19 cellular contexts compared by ENCODE assay signal in the genomic region with DNA sequence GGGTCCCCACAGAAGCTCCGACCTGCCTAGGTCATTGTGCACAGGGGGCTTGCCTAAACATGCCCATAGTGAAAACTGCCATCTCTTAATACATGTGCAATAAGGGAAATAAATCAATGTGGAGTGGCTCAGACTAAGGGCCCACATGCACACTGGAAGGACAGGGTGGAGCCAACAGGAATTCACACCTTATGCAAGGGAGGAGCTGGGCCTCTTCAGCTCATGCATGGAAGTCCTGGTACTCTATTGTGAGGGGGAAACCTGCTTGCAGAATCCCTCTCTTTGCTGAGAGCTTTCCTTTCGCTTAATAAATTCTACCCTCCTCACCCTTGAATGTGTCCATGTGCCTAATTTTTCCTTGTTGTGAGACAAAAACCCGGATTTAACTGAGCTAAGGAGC.
A peak's percentile ranks its signal among the peaks of the same experiment; 100 is the strongest.
DNase-seq lines count a peak whose midpoint lies in the region; ATAC-seq and TF ChIP-seq lines count a peak whose summit lies in the region.
"Had no signal": no experiment of that assay in that cellular context is flagged by ENCODE, and none has a peak within 500 bp of the region (broad histone marks: within the 10 kb centered on the region; RNA-seq: fewer than 3 reads in every experiment).

No MANE protein-coding gene starts in this region.

- H3K36me3 ChIP-seq in endodermal cell (ENCODE audit: control insufficient read depth, insufficient read depth, low read length) (no peaks in the 10 kb centered on the region), trophoblast cell (ENCODE audit: control insufficient read depth in 1 of 2, insufficient read depth in 2 of 2, low read length in 2 of 2) (no peaks in the 10 kb centered on the region), upper lobe of left lung (no peaks in the 10 kb centered on the region)
- H3K36me3 ChIP-seq: BLaER1 had no signal

- no peak overlapping the region for H3K4me2 ChIP-seq in trophoblast cell (ENCODE audit: low read length)
- H3K4me2 ChIP-seq: BLaER1 had no signal

- no peak overlapping the region for H3K4ac ChIP-seq in trophoblast cell (ENCODE audit: low read depth, low read length)

- H2AFZ ChIP-seq in trophoblast cell (ENCODE audit: insufficient read depth, low read length, poor library complexity) = no peak overlapping the region
- H2AFZ ChIP-seq: GM23248 had no signal

- H3K27ac Mint-ChIP-seq in endodermal cell = no peak overlapping the region
- H3K27ac Mint-ChIP-seq: CD14-positive monocyte; CD4-positive, alpha-beta memory T cell; HFFc6 had no signal

- peak; percentile 11 for DNase-seq in NCI-H1105 treated with DMSO at 0.1 percent for 48 hours (lab: John Stamatoyannopoulos, UW)
- no peak for DNase-seq in NCI-H1105 (lab: John Stamatoyannopoulos, UW)
- peak; percentile 69 for DNase-seq in NCI-H69 (lab: John Stamatoyannopoulos, UW)
- DNase-seq in endodermal cell = peak; percentile 75
- no peak for DNase-seq in trophoblast cell
- no peak for DNase-seq in GF-D8 (lab: John Stamatoyannopoulos, UW)
- no peak for DNase-seq in upper lobe of left lung
- DNase-seq in DMS53 (lab: John Stamatoyannopoulos, UW) = no peak
- DNase-seq: CD4-positive, alpha-beta memory T cell; DMS153; DMS79 treated with DMSO at 0.1 percent for 48 hours; GM23248; HFFc6; IMR-90 had no signal

- no peaks in the 10 kb centered on the region for H3K79me1 ChIP-seq in trophoblast cell (ENCODE audit: low read length)

- H3K27me3 Mint-ChIP-seq in endodermal cell (ENCODE audit: insufficient read depth) = no peaks in the 10 kb centered on the region
- H3K27me3 Mint-ChIP-seq: CD4-positive, alpha-beta memory T cell had no signal

- peaks cover 13% of the 10 kb centered on the region for H3K4me1 Mint-ChIP-seq in endodermal cell
- H3K4me1 Mint-ChIP-seq: CD14-positive monocyte; CD4-positive, alpha-beta memory T cell had no signal

- no peak for TF ChIP-seq EP300 in upper lobe of left lung (IDR thresholded peaks at IDR 0.05)

- H2AK5ac ChIP-seq in trophoblast cell (ENCODE audit: low read length) = no peak overlapping the region

- H3K9ac ChIP-seq in endodermal cell (ENCODE audit: extremely low read depth, low read length, poor library complexity, severe bottlenecking) = no peak overlapping the region
- no peak overlapping the region for H3K9ac ChIP-seq in trophoblast cell (ENCODE audit: low read length)
- H3K9ac ChIP-seq: BLaER1, GM23248 had no signal

- H3K27ac ChIP-seq in endodermal cell (ENCODE audit: low read depth, low read length) (no peak overlapping the region), trophoblast cell (ENCODE audit: low read depth, low read length) (no peak overlapping the region), upper lobe of left lung (no peak overlapping the region)
- H3K27ac ChIP-seq: 22Rv1, BLaER1, GM23248 had no signal

- H4K91ac ChIP-seq in trophoblast cell (ENCODE audit: low read depth, low read length) = no peak overlapping the region

- ATAC-seq in upper lobe of left lung (ENCODE audit: low FRiP score in 2 of 2) = no peak
- ATAC-seq: GM12878, HCT116 had no signal

- H3K36me3 Mint-ChIP-seq in endodermal cell (ENCODE audit: low read depth) = no peaks in the 10 kb centered on the region
- H3K36me3 Mint-ChIP-seq: CD14-positive monocyte; CD4-positive, alpha-beta memory T cell had no signal

- 98% methylated on average over 3 of the region's 3 CpGs; no CpG with 5 or more reads in 1 of the 2 experiments for WGBS in endodermal cell (ENCODE audit: insufficient coverage in 1 of 2, insufficient read length in 1 of 2), 2 experiments
- WGBS in trophoblast cell (ENCODE audit: extremely low coverage, insufficient coverage, insufficient read length) = no CpG with 5 or more reads among the region's 3 CpGs
- WGBS in upper lobe of left lung, 2 donors = 79 to 90% methylated on average over 3 of the region's 3 CpGs

- H2BK5ac ChIP-seq in trophoblast cell (ENCODE audit: low read depth, low read length, poor library complexity) = no peak overlapping the region

- no peak for TF ChIP-seq POLR2A in upper lobe of left lung (IDR thresholded peaks at IDR 0.05)

- no peaks in the 10 kb centered on the region for H3K79me2 ChIP-seq in trophoblast cell (ENCODE audit: control insufficient read depth, insufficient read depth, low read length, poor library complexity)

- H3K4me3 Mint-ChIP-seq in endodermal cell = no peak overlapping the region
- H3K4me3 Mint-ChIP-seq: CD14-positive monocyte; CD4-positive, alpha-beta memory T cell; HFFc6 had no signal

- H3K27me3 ChIP-seq in endodermal cell (ENCODE audit: control insufficient read depth, insufficient read depth, low read length, poor library complexity, severe bottlenecking) (peaks cover 11% of the 10 kb centered on the region), trophoblast cell (ENCODE audit: insufficient read depth, low read length) (no peaks in the 10 kb centered on the region), upper lobe of left lung (no peaks in the 10 kb centered on the region)
- H3K27me3 ChIP-seq: BLaER1 had no signal

- H3K4me1 ChIP-seq in endodermal cell (ENCODE audit: control insufficient read depth, insufficient read depth, low read length) = peaks cover 5% of the 10 kb centered on the region
- H3K4me1 ChIP-seq in trophoblast cell (ENCODE audit: control insufficient read depth in 1 of 2, insufficient read depth in 2 of 2, low read length in 2 of 2) = no peaks in the 10 kb centered on the region
- no peaks in the 10 kb centered on the region for H3K4me1 ChIP-seq in upper lobe of left lung
- H3K4me1 ChIP-seq: BLaER1 had no signal

- no peak overlapping the region for H4K8ac ChIP-seq in trophoblast cell (ENCODE audit: low read depth, low read length)

- TF ChIP-seq CTCF in endodermal cell (conservative IDR thresholded peaks at IDR 0.05) = no peak
- no peak for TF ChIP-seq CTCF in upper lobe of left lung (IDR thresholded peaks at IDR 0.05)

- no peaks in the 10 kb centered on the region for H3K9me3 ChIP-seq in endodermal cell (ENCODE audit: control insufficient read depth, low read length)
- no peaks in the 10 kb centered on the region for H3K9me3 ChIP-seq in trophoblast cell (ENCODE audit: insufficient read depth, low read depth, low read length)
- no peaks in the 10 kb centered on the region for H3K9me3 ChIP-seq in upper lobe of left lung

- H2BK12ac ChIP-seq in trophoblast cell (ENCODE audit: low read length) = no peak overlapping the region

- H3K14ac ChIP-seq in trophoblast cell (ENCODE audit: low read length) = no peak overlapping the region

- H4K12ac ChIP-seq in trophoblast cell (ENCODE audit: low read depth, low read length) = peak overlapping the region; percentile 30

- H3K18ac ChIP-seq in trophoblast cell (ENCODE audit: low read length) = no peak overlapping the region

- no peak overlapping the region for H3K4me3 ChIP-seq in endodermal cell (ENCODE audit: low read length)
- no peak overlapping the region for H3K4me3 ChIP-seq in trophoblast cell (ENCODE audit: low read depth, low read length)
- H3K4me3 ChIP-seq in upper lobe of left lung = no peak overlapping the region
- H3K4me3 ChIP-seq: BLaER1, GM12878, GM23248 had no signal

- no peak overlapping the region for H3K23ac ChIP-seq in trophoblast cell (ENCODE audit: low read length)

- H3K9me3 Mint-ChIP-seq in endodermal cell = peaks cover 4% of the 10 kb centered on the region

- H2BK120ac ChIP-seq in trophoblast cell (ENCODE audit: insufficient read depth, low read length, poor library complexity) = peak overlapping the region; percentile 1

Comparison
In these comparisons a context has a peak if more than half of its experiments do, and no peak if none do; other contexts are left out.
1. DNase-seq: peak in NCI-H1105 treated with DMSO at 0.1 percent for 48 hours (single experiment), NCI-H69 (single experiment) and endodermal cell (single experiment); none in NCI-H1105 (single experiment), trophoblast cell (0 of 2), GF-D8 (single experiment), upper lobe of left lung (0 of 2) and DMS53 (single experiment).